ENCODE assay signal across 23 cellular contexts in the genomic region with DNA sequence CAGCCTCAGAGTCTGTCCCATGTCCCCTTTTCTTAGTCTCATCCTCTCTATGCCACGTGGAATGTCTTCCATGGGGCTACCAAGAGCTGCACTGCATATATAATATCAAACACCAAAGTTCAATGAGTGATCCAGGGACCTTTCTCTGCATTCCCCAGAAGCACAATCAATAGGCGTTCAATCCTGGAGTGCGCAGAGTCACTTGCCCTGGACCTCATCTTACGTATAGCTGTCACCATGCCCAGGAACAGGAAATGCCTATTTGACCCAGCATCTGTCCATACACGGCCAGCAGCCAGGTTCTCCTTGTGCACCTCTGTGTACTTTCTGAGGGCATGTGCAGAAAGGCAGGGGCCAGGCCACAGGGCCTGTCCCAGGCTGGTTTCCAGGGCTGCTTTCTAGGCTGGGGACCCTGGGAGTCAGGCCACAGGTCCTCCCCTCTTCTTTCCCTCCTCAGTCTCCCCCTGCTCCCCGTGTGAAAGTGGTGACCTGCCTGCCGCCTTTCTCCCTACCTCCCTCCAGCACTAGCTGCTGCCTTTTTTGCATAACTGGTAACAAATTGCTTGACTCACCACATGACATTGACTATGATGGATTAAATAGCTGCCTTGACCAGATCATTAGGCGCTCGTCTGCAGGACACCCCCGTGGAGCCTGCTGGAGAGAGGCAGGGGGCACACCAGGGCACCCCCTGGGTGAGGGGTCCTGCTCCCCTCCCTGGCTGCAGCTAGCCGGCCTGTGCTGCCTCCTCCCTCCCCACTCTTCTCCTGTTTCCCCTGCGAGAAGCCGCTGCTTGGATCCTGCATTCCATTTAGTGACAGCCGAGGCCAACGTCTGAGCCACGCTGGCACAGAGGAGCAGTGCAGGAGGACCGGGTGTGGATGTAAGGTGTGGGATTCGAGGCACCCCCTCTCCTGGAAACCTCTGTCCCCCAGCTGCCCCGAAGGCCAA.
"Had no signal": no experiment of that assay in that cellular context is flagged by ENCODE, and none has a peak within 500 bp of the region (broad histone marks: within the 10 kb centered on the region; RNA-seq: fewer than 3 reads in every experiment).

No MANE protein-coding gene starts in this region.

- H3K9me3 Mint-ChIP-seq: activated B cell treated with CpG ODN at 0.5 μM for 24 hours; activated CD4-positive, alpha-beta memory T cell treated with anti-CD3 and anti-CD28 coated beads for 36 hours; activated naive CD8-positive, alpha-beta T cell treated with anti-CD3 and anti-CD28 coated beads, Interleukin-2, amount 50 U/mL, for 24 hours; activated T-helper 1 cell treated with anti-CD3 and anti-CD28 coated beads, Interleukin-12 subunit alpha, Interleukin-12 subunit beta, Interleukin-2, Interleukin-4 antibody, amounts not matched to agents 30 ng/mL and 10 ng/mL and 1 ng/mL, durations not matched to agents 14 hours and 24 hours and 36 hours; dendritic cell treated with granulocyte-macrophage colony-stimulating factor and Interleukin-4, amounts not matched to agents 40 ng/mL and 50 ng/mL, for 4 days; T-helper 1 cell treated with Interleukin-12 subunit alpha and Interleukin-12 subunit beta and Interleukin-4 antibody, amounts not matched to agents 30 μg/mL and 1 μg/mL, for 36 hours had no signal

- H3K27me3 Mint-ChIP-seq: activated B cell treated with CpG ODN at 0.5 μM for 24 hours; activated CD4-positive, alpha-beta T cell treated with anti-CD3 and anti-CD28 coated beads for 36 hours had no signal

- H3K4me1 ChIP-seq: body of pancreas, gastrocnemius medialis, lower lobe of right lung, testis had no signal

- H3K27me3 ChIP-seq: body of pancreas, sigmoid colon, testis had no signal

- ATAC-seq: activated CD4-positive, alpha-beta T cell treated with anti-CD3 and anti-CD28 coated beads for 36 hours; activated naive CD8-positive, alpha-beta T cell treated with anti-CD3 and anti-CD28 coated beads, Interleukin-2, amount 50 U/mL, for 24 hours; body of pancreas; esophagus mucosa; gastrocnemius medialis; left colon; mucosa of descending colon had no signal

- DNase-seq: activated B cell treated with CpG ODN at 0.5 μM for 24 hours; activated CD4-positive, alpha-beta memory T cell treated with anti-CD3 and anti-CD28 coated beads for 36 hours; activated CD4-positive, alpha-beta T cell treated with anti-CD3 and anti-CD28 coated beads for 36 hours; activated gamma-delta T cell; activated naive CD4-positive, alpha-beta T cell treated with anti-CD3 and anti-CD28 coated beads, Interleukin-2, amount 50 U/mL, for 16 hours; activated naive CD8-positive, alpha-beta T cell treated with anti-CD3 and anti-CD28 coated beads, Interleukin-2, amount 50 U/mL, for 24 hours; activated T-cell treated with anti-CD3 and anti-CD28 coated beads for 4 hours; body of pancreas; effector memory CD4-positive, alpha-beta T cell; gastrocnemius medialis; lower lobe of right lung; mesendoderm; stimulated activated CD4-positive, alpha-beta T cell treated with anti-CD3 and anti-CD28 coated beads, Interleukin-15, amount 100 ng/mL, for 24 hours; T1000; testis had no signal

- H3K4me3 ChIP-seq: body of pancreas, gastrocnemius medialis, lower lobe of right lung, mucosa of descending colon, sigmoid colon, smooth muscle cell had no signal

- H3K27ac Mint-ChIP-seq: activated B cell treated with CpG ODN at 0.5 μM for 24 hours; activated CD4-positive, alpha-beta memory T cell treated with anti-CD3 and anti-CD28 coated beads for 36 hours; activated CD4-positive, alpha-beta T cell treated with anti-CD3 and anti-CD28 coated beads for 36 hours; activated naive CD8-positive, alpha-beta T cell treated with anti-CD3 and anti-CD28 coated beads, Interleukin-2, amount 50 U/mL, for 24 hours; activated T-helper 1 cell treated with anti-CD3 and anti-CD28 coated beads, Interleukin-12 subunit alpha, Interleukin-12 subunit beta, Interleukin-2, Interleukin-4 antibody, amounts not matched to agents 30 ng/mL and 10 ng/mL and 1 ng/mL, durations not matched to agents 14 hours and 24 hours and 36 hours; dendritic cell treated with granulocyte-macrophage colony-stimulating factor and Interleukin-4, amounts not matched to agents 40 ng/mL and 50 ng/mL, for 4 days; T-helper 1 cell treated with Interleukin-12 subunit alpha and Interleukin-12 subunit beta and Interleukin-4 antibody, amounts not matched to agents 30 μg/mL and 1 μg/mL, for 36 hours had no signal

- H3K9me3 ChIP-seq: body of pancreas, gastrocnemius medialis, lower lobe of right lung, mucosa of descending colon, sigmoid colon, testis had no signal

- H3K27ac ChIP-seq: body of pancreas, gastrocnemius medialis, lower lobe of right lung, testis had no signal

- H3K4me1 Mint-ChIP-seq: activated B cell treated with CpG ODN at 0.5 μM for 24 hours; activated CD4-positive, alpha-beta T cell treated with anti-CD3 and anti-CD28 coated beads for 36 hours; activated naive CD8-positive, alpha-beta T cell treated with anti-CD3 and anti-CD28 coated beads, Interleukin-2, amount 50 U/mL, for 24 hours had no signal

- H3K36me3 ChIP-seq: gastrocnemius medialis, lower lobe of right lung, sigmoid colon had no signal

- H3K4me3 Mint-ChIP-seq: activated B cell treated with CpG ODN at 0.5 μM for 24 hours; activated CD4-positive, alpha-beta memory T cell treated with anti-CD3 and anti-CD28 coated beads for 36 hours; activated CD4-positive, alpha-beta T cell treated with anti-CD3 and anti-CD28 coated beads for 36 hours; activated naive CD8-positive, alpha-beta T cell treated with anti-CD3 and anti-CD28 coated beads, Interleukin-2, amount 50 U/mL, for 24 hours; activated T-helper 1 cell treated with anti-CD3 and anti-CD28 coated beads, Interleukin-12 subunit alpha, Interleukin-12 subunit beta, Interleukin-2, Interleukin-4 antibody, amounts not matched to agents 30 ng/mL and 10 ng/mL and 1 ng/mL, durations not matched to agents 14 hours and 24 hours and 36 hours; dendritic cell treated with granulocyte-macrophage colony-stimulating factor and Interleukin-4, amounts not matched to agents 40 ng/mL and 50 ng/mL, for 4 days; T-helper 1 cell treated with Interleukin-12 subunit alpha and Interleukin-12 subunit beta and Interleukin-4 antibody, amounts not matched to agents 30 μg/mL and 1 μg/mL, for 36 hours had no signal

- H3K36me3 Mint-ChIP-seq: activated CD4-positive, alpha-beta memory T cell treated with anti-CD3 and anti-CD28 coated beads for 36 hours had no signal
